ENCODE assay signal across 8 cellular contexts in the genomic region with DNA sequence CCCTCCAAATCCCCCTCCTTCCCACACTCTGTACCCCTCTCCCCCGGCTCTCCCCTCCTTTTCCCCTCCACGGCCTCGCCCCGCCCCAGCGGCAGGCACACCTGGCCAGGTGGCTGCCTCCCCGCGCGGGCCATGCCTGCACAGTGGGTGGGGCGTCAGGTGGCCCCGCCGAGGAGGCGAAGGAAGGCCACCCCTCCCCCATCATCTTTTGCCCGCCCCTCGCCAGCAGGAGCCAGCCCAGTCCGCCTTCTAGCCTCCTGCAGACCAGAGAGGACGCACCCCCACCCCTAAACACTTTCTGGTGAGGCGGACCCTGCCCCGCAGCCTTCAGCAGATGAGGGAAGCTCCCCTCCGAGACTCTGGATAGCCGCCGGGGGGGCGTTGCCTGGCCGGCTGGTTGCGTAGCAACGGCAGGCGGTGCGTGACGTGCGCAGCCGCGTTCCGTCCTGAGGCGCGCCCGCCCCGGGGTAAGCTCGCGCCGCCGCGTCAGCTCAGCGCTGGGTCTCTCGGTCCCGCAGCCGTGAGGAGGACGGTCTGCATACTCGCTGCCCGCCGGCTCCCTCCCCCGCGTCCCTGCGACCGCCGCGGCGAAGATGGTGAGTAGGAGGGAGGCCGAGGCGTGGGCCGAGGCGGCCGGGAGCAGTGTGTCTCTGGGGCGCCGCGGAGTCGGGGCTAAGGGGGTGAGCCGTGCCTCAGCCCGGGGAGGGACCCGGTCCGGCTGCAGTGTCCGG. TPM values are rescaled to one million over a fixed set of nuclear protein-coding genes. Genes with fewer than 3 reads are reported as not detected.
A peak's percentile ranks its signal among the peaks of the same experiment; 100 is the strongest.
DNase-seq lines count a peak whose midpoint lies in the region; ATAC-seq lines count a peak whose summit lies in the region.

Gene DSTN, plus strand, starts transcription at position 460 of the 731 bp plus-strand sequence. Its CDS starts 134 bp downstream, at position 594.

- CTCF ChIA-PET in activated CD8-positive, alpha-beta memory T cell treated with anti-CD3 and anti-CD28 coated beads for 36 hours (lab: Charles Lee): interaction anchor here (0.5 to 2.3 kb wide), 6 partner anchors 9 to 113 kb away, joined by 3 to 13 read pairs (median 3); no protein-coding TSS in a partner anchor

- DNase-seq in COLO668 (lab: John Stamatoyannopoulos, UW; ENCODE audit: unreplicated experiment) (peak; percentile 97), HPDE6-E6E7 (ENCODE audit: extremely low spot score) (peak; percentile 95), NK-92 (lab: John Stamatoyannopoulos, UW; ENCODE audit: unreplicated experiment) (peak; percentile 6), lung microvascular endothelial cell (ENCODE audit: low read depth in 2 of 2) (peak; percentile 96 to 97)
- peak; percentile 75 for DNase-seq in effector CD8-positive, alpha-beta T cell (lab: John Stamatoyannopoulos, UW)
- DNase-seq in stimulated activated CD4-positive, alpha-beta T cell treated with anti-CD3 and anti-CD28 coated beads, TNF-alpha, amount 100 ng/mL, for 48 hours (ENCODE audit: low read depth in 3 of 3): peak; percentile 74 to 87 (median 77)

- ATAC-seq in GM19467 (IDR thresholded peaks at IDR 0.05; ENCODE audit: unreplicated experiment): peak; percentile 90

- POLR2A ChIA-PET in activated CD8-positive, alpha-beta memory T cell treated with anti-CD3 and anti-CD28 coated beads for 36 hours (lab: Charles Lee): interaction anchor here (0.6 to 1.7 kb wide), 7 partner anchors 9 to 399 kb away, joined by 3 to 5 read pairs (median 4); partner anchors contain the start of genes BFSP1, MGME1, RRBP1 and SNX5

RNA-seq across cellular contexts. Expression of gene DSTN, which starts in this region (rescaled TPM):
- total RNA-seq in activated CD8-positive, alpha-beta memory T cell treated with anti-CD3 and anti-CD28 coated beads for 36 hours: 10 to 100 TPM; 72.8 to 75.3 TPM
- 59.3 and 87.4 TPM in 2 replicates for total RNA-seq in lung microvascular endothelial cell

Comparison
In these comparisons a context has a peak if more than half of its experiments do, and no peak if none do; other contexts are left out.
1. Peak in every context shown above with its lines: DNase-seq and ATAC-seq.
2. DNase-seq: peak in every context shown above with its lines; median percentile 97 in COLO668; 96 in lung microvascular endothelial cell; 95 in HPDE6-E6E7; 77 in stimulated activated CD4-positive, alpha-beta T cell treated with anti-CD3 and anti-CD28 coated beads, TNF-alpha, amount 100 ng/mL, for 48 hours; 75 in effector CD8-positive, alpha-beta T cell; 6 in NK-92.